ENCODE assay signal across 9 cellular contexts in the genomic region with DNA sequence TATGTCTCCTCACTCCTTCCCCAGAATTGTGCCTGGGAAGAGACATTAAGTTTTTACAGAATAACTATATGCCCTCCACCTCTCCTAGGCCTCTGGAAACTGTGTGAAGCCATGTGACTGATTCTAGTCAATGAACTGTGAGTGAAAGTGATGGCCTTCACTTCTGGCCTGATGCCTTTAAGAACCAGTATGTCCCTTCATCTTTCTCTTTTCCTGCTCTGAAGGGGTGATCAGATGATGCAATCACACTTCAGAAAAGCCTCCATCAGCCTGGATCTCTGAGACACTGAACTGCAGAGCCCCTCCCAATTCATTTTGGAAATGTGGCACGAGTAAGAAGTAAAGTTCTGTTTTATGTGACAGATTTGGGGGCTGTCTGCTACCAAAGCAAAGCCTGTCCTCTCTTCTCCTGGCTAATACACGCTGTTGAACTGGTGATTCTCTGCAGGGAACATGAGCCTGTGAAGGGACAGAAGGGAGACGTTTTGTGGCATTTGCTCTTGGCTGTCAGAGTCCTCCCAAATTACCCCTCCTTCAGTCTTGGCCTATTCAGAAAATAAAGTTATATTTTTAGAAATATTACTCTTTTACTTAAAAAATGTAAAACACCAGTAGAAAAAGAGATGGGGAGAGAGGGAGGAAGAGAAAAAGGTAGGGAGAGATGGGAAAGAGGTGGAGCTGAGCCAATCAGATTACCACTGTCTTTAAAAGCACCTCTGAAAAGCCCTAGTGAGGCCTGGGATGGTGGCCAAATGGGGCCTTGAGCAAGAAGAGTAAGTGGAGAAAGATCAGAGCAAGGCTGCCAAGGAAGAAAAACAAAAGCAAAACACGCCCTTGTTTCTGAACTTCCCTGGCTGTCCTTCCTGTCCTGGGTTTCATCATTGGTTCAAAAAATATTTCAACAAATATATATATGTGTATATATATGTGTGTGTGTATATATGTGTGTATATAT. TPM values are rescaled to one million over a fixed set of nuclear protein-coding genes. Genes with fewer than 3 reads are reported as not detected.
A peak's percentile ranks its signal among the peaks of the same experiment; 100 is the strongest.
DNase-seq lines count a peak whose midpoint lies in the region; ATAC-seq and TF ChIP-seq lines count a peak whose summit lies in the region.
"Had no signal": no experiment of that assay in that cellular context is flagged by ENCODE, and none has a peak within 500 bp of the region (broad histone marks: within the 10 kb centered on the region; RNA-seq: fewer than 3 reads in every experiment).

No MANE protein-coding gene starts in this region.

- ATAC-seq in GM23338 (no peak), gastrocnemius medialis (peak; percentile 96 to 97), GM21360 (IDR thresholded peaks at IDR 0.05; ENCODE audit: unreplicated experiment) (no peak)
- ATAC-seq in effector memory CD8-positive, alpha-beta T cell (replicated peaks) = no peak

- H3K27ac ChIP-seq in GM23338 (ENCODE audit: low read depth) (peak overlapping the region; percentile 64; the same call in 1 of the 2 replicates), VCaP (peak overlapping the region; percentile 62), left ventricle myocardium inferior (replicated peaks) (peak overlapping the region; percentile 76), gastrocnemius medialis (peak overlapping the region; percentile 43 to 73 (median 66)), colonic mucosa (no peak overlapping the region)

- no peaks in the 10 kb centered on the region for H3K79me2 ChIP-seq in GM23338 (replicated peaks; ENCODE audit: insufficient read depth)

- H3K4me3 ChIP-seq in GM23338 = no peak overlapping the region
- no peak overlapping the region for H3K4me3 ChIP-seq in left ventricle myocardium inferior
- H3K4me3 ChIP-seq in gastrocnemius medialis = no peak overlapping the region
- H3K4me3 ChIP-seq in colonic mucosa = no peak overlapping the region

- TF ChIP-seq POLR2A in gastrocnemius medialis (IDR thresholded peaks at IDR 0.05) = no peak

- H3K4me1 ChIP-seq in GM23338 (ENCODE audit: insufficient read depth) (no peaks in the 10 kb centered on the region), left ventricle myocardium inferior (peaks cover 17% of the 10 kb centered on the region), gastrocnemius medialis (peaks cover 8 to 13% of the 10 kb centered on the region in 2 donors), colonic mucosa (no peaks in the 10 kb centered on the region)

- H3K4me2 ChIP-seq in GM23338 = 0 out of 2 replicates have a peak overlapping the region, but pooled peaks have one; percentile 32

- peak overlapping the region; percentile 99 for H2AFZ ChIP-seq in GM23338

- 0 out of 2 replicates have a peak overlapping the region, but pooled peaks have one; percentile 11 for H3K27ac Mint-ChIP-seq in GM23338
- no peak overlapping the region for H3K27ac Mint-ChIP-seq in effector memory CD8-positive, alpha-beta T cell

- 0 out of 3 replicates have a peak, but pooled peaks cover 3% of the 10 kb centered on the region for H3K4me1 Mint-ChIP-seq in GM23338
- H3K4me1 Mint-ChIP-seq in effector memory CD8-positive, alpha-beta T cell (ENCODE audit: low read depth in 2 of 2) = no peaks in the 10 kb centered on the region
- H3K4me1 Mint-ChIP-seq: central memory CD8-positive, alpha-beta T cell had no signal

- H3K27me3 ChIP-seq in GM23338 (ENCODE audit: insufficient read depth) (no peaks in the 10 kb centered on the region), left ventricle myocardium inferior (ENCODE audit: low read depth) (no peaks in the 10 kb centered on the region), gastrocnemius medialis (no peaks in the 10 kb centered on the region), colonic mucosa (no peaks in the 10 kb centered on the region)

- no peaks in the 10 kb centered on the region; the same call in 2 of the 3 replicates for H3K9me3 Mint-ChIP-seq in GM23338
- no peaks in the 10 kb centered on the region for H3K9me3 Mint-ChIP-seq in effector memory CD8-positive, alpha-beta T cell
- H3K9me3 Mint-ChIP-seq: central memory CD8-positive, alpha-beta T cell had no signal

- in situ Hi-C loops in gastrocnemius medialis (cut with MboI; ENCODE audit: low sequenced_read_pairs in 4 of 4) = no loop called here

- H3K36me3 Mint-ChIP-seq in GM23338 (ENCODE audit: low read depth) = no peaks in the 10 kb centered on the region
- no peaks in the 10 kb centered on the region for H3K36me3 Mint-ChIP-seq in effector memory CD8-positive, alpha-beta T cell (ENCODE audit: insufficient read depth)

- no peaks in the 10 kb centered on the region for H4K20me1 ChIP-seq in GM23338 (replicated peaks; ENCODE audit: insufficient read depth)

- no peak for TF ChIP-seq CTCF in GM23338 (conservative IDR thresholded peaks at IDR 0.05; ENCODE audit: low read depth in 2 of 2)
- TF ChIP-seq CTCF in VCaP (conservative IDR thresholded peaks at IDR 0.05) = no peak
- no peak for TF ChIP-seq CTCF in left ventricle myocardium inferior (IDR thresholded peaks at IDR 0.05; ENCODE audit: borderline replicate concordance)
- TF ChIP-seq CTCF in gastrocnemius medialis (IDR thresholded peaks at IDR 0.05 in 4 of 5, conservative IDR thresholded peaks at IDR 0.05 in 1 of 5) = no peak
- TF ChIP-seq CTCF in colonic mucosa (IDR thresholded peaks at IDR 0.05) = no peak

- H3K9ac ChIP-seq in colonic mucosa (ENCODE audit: low read depth in 2 of 2, low read length in 2 of 2) = no peak overlapping the region

- no peaks in the 10 kb centered on the region for H3K27me3 Mint-ChIP-seq in GM23338 (ENCODE audit: insufficient read depth, low read depth, poor library complexity)
- no peaks in the 10 kb centered on the region for H3K27me3 Mint-ChIP-seq in effector memory CD8-positive, alpha-beta T cell
- H3K27me3 Mint-ChIP-seq: central memory CD8-positive, alpha-beta T cell had no signal

- H3K4me3 Mint-ChIP-seq in GM23338 = no peak overlapping the region
- H3K4me3 Mint-ChIP-seq in effector memory CD8-positive, alpha-beta T cell = no peak overlapping the region
- H3K4me3 Mint-ChIP-seq: central memory CD8-positive, alpha-beta T cell had no signal

- DNase-seq in GM23338 (ENCODE audit: low spot score) = no peak
- DNase-seq in left ventricle myocardium inferior = peak; percentile 74
- DNase-seq in gastrocnemius medialis = peak; percentile 74 to 92
- no peak for DNase-seq in effector memory CD8-positive, alpha-beta T cell
- no peak for DNase-seq in NAMALWA (ENCODE audit: low spot score)
- DNase-seq in colonic mucosa = no peak

- H3K9me2 ChIP-seq in GM23338 (ENCODE audit: insufficient read depth) = 0 out of 2 replicates have a peak, but pooled peaks cover 3% of the 10 kb centered on the region

- intact Hi-C loops in left ventricle myocardium inferior (cut with micrococcal nuclease) (no loop called here), gastrocnemius medialis (cut with DNase I; ENCODE audit: low total_unique reads) (loop anchor here (5.0 kb wide), 1 partner anchor 39 kb away; a partner anchor contains a TSS), colonic mucosa (cut with DNase I) (no loop called here)

- no peaks in the 10 kb centered on the region for H3F3A ChIP-seq in GM23338 (replicated peaks; ENCODE audit: low read depth)

- H3K9me3 ChIP-seq in left ventricle myocardium inferior (replicated peaks) = peaks cover 9% of the 10 kb centered on the region
- no peaks in the 10 kb centered on the region for H3K9me3 ChIP-seq in gastrocnemius medialis
- no peaks in the 10 kb centered on the region for H3K9me3 ChIP-seq in colonic mucosa

- H3K36me3 ChIP-seq in GM23338 (ENCODE audit: insufficient read depth) = no peaks in the 10 kb centered on the region
- H3K36me3 ChIP-seq in left ventricle myocardium inferior = no peaks in the 10 kb centered on the region
- H3K36me3 ChIP-seq in gastrocnemius medialis = no peaks in the 10 kb centered on the region
- no peaks in the 10 kb centered on the region for H3K36me3 ChIP-seq in colonic mucosa

TF ChIP-seq in GM23338, 12 proteins besides CTCF, POLR2A, EP300 and RAD21 (continues in another document):
- TF ChIP-seq CREB1 (CRISPR knock-in tag; IDR thresholded peaks at IDR 0.05; ENCODE audit: low read depth) (no peak), JUNB (IDR thresholded peaks at IDR 0.05; ENCODE audit: unreplicated experiment) (no peak), EZH2phosphoT487 (IDR thresholded peaks at IDR 0.05; ENCODE audit: unreplicated experiment) (no peak), EZH2 (IDR thresholded peaks at IDR 0.05; ENCODE audit: low read depth, unreplicated experiment) (no peak)

RNA-seq across cellular contexts. Expression of a gene that starts 40.9 kb away (rescaled TPM):
- total RNA-seq in GM23338 (2014; rRNA removed; shearing (Covaris generic)) = 84.2 and 94.8 TPM in 2 replicates
- 24.9 and 31.4 TPM in 2 replicates for polyA plus RNA-seq in GM23338 (2016; fragmentation: Nextera tagmentation; extraction: Ambion mirVana)
- total RNA-seq in left ventricle myocardium inferior = 32.3 TPM
- total RNA-seq in gastrocnemius medialis = 10 to 100 TPM; 25.8 to 42.4 (median 35.0) TPM
- total RNA-seq in colonic mucosa = 10 to 100 TPM; 30.7 to 40.6 TPM

Comparison
In these comparisons a context has a peak if more than half of its experiments do, and no peak if none do; other contexts are left out.
1. ATAC-seq: peak in gastrocnemius medialis (2 of 2); none in GM23338 (single experiment), effector memory CD8-positive, alpha-beta T cell (single experiment) and GM21360 (single experiment).
2. DNase-seq: peak in left ventricle myocardium inferior (single experiment) and gastrocnemius medialis (2 of 2); none in GM23338 (single experiment), effector memory CD8-positive, alpha-beta T cell (0 of 3), NAMALWA (single experiment) and colonic mucosa (single experiment).